ENCODE assay signal across 21 cellular contexts in the genomic region with DNA sequence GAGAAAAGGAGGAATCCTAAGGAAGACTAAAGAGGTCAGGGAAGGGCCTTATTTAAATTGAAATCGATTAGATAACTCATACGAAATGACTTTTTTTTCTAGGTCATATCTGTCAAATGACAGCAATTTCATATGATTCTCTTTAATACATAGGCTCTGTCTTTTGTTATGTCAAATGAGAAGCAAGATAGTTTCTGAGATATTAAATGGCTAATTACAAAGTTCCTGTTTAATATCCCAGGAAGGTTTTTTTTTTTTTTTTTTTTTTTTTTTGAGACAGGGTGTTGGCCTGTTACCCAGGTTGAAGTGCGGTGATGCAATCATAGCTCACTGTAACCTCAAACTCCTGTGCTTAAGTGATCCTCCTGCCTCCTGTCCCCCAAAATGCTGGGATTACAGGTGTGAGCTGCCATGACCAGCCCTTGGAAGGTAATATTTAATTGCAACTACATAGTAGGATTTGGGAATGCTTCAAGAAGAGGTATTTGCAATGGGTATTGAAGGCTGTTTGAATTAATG. TPM values are rescaled to one million over a fixed set of nuclear protein-coding genes. Genes with fewer than 3 reads are reported as not detected.
DNase-seq lines count a peak whose midpoint lies in the region; ATAC-seq, FAIRE-seq and TF ChIP-seq lines count a peak whose summit lies in the region.
"Had no signal": no experiment of that assay in that cellular context is flagged by ENCODE, and none has a peak within 500 bp of the region (broad histone marks: within the 10 kb centered on the region; RNA-seq: fewer than 3 reads in every experiment).

No MANE protein-coding gene starts in this region.

- H3K4me3 ChIP-seq in body of pancreas, result no peak overlapping the region
- no peak overlapping the region for H3K4me3 ChIP-seq in hepatocyte
- no peak overlapping the region for H3K4me3 ChIP-seq in small intestine (ENCODE audit: low read depth in 1 of 2, low read length in 2 of 2)
- H3K4me3 ChIP-seq: MG63 had no signal

- no peaks in the 10 kb centered on the region for H3K9me3 ChIP-seq in T-helper 17 cell (ENCODE audit: control insufficient read depth, low read length, poor library complexity, severe bottlenecking)
- H3K9me3 ChIP-seq in body of pancreas, result no peaks in the 10 kb centered on the region
- no peaks in the 10 kb centered on the region for H3K9me3 ChIP-seq in hepatocyte (ENCODE audit: low read depth)
- H3K9me3 ChIP-seq in small intestine (ENCODE audit: control insufficient read depth, low read depth), result no peaks in the 10 kb centered on the region
- H3K9me3 ChIP-seq: MG63, SK-N-SH had no signal

- H3K4me1 ChIP-seq in body of pancreas (peaks cover 27% of the 10 kb centered on the region), hepatocyte (ENCODE audit: insufficient read depth) (peaks cover 20% of the 10 kb centered on the region), small intestine (ENCODE audit: control insufficient read depth in 2 of 2, insufficient read depth in 1 of 2, low read depth in 1 of 2, low read length in 1 of 2) (peaks cover 0 to 5% of the 10 kb centered on the region in 2 donors)

- H3K4me3 Mint-ChIP-seq in T-helper 17 cell, result no peak overlapping the region
- no peak overlapping the region for H3K4me3 Mint-ChIP-seq in WTC11
- H3K4me3 Mint-ChIP-seq: CD14-positive monocyte, H9, IgD-negative memory B cell had no signal

- H3K27ac ChIP-seq in body of pancreas, result peak overlapping the region in 3 of 4 donors; percentile 64 to 69 (median 66)
- H3K27ac ChIP-seq in hepatocyte, result peak overlapping the region; percentile 54
- no peak overlapping the region for H3K27ac ChIP-seq in small intestine (ENCODE audit: low read depth in 1 of 2, low read length in 1 of 2)
- H3K27ac ChIP-seq: HL-60 had no signal

- H3K27ac Mint-ChIP-seq in T-helper 17 cell (peak overlapping the region; percentile 71), WTC11 (no peak overlapping the region)
- H3K27ac Mint-ChIP-seq: CD14-positive monocyte, H9 had no signal

- intact Hi-C loops in body of pancreas (cut with DNase I), result no loop called here

- H4K20me1 ChIP-seq in hepatocyte (ENCODE audit: insufficient read depth, poor library complexity, severe bottlenecking), result no peaks in the 10 kb centered on the region

- TF ChIP-seq CTCF in body of pancreas (IDR thresholded peaks at IDR 0.05), result no peak
- TF ChIP-seq CTCF in hepatocyte (IDR thresholded peaks at IDR 0.05; ENCODE audit: poor library complexity), result no peak
- no peak for TF ChIP-seq CTCF in WTC11 (IDR thresholded peaks at IDR 0.05)

- peaks cover 17% of the 10 kb centered on the region for H3K9me3 Mint-ChIP-seq in WTC11
- H3K9me3 Mint-ChIP-seq: IgD-negative memory B cell had no signal

- H3K36me3 ChIP-seq in body of pancreas (replicated peaks in 1 of 2; ENCODE audit: insufficient read depth in 1 of 2, low read depth in 2 of 2) (no peaks in the 10 kb centered on the region), hepatocyte (replicated peaks; ENCODE audit: insufficient read depth, low read depth) (no peaks in the 10 kb centered on the region), small intestine (ENCODE audit: control insufficient read depth in 2 of 2, insufficient read depth in 2 of 2, low read length in 2 of 2) (no peaks in the 10 kb centered on the region)
- H3K36me3 ChIP-seq: MG63 had no signal

- CTCF ChIA-PET in WTC11 (lab: Charles Lee), result no interaction called here

- H3K27me3 Mint-ChIP-seq in T-helper 17 cell, result no peaks in the 10 kb centered on the region
- H3K27me3 Mint-ChIP-seq in WTC11 (ENCODE audit: low read depth), result no peaks in the 10 kb centered on the region; the same call in 1 of the 2 replicates
- H3K27me3 Mint-ChIP-seq: IgD-negative memory B cell had no signal

- no peak for FAIRE-seq in small intestine (lab: Jason Lieb, UNC)
- FAIRE-seq: G401.6, RCC 7860 had no signal

- ATAC-seq in T-helper 17 cell (no peak), body of pancreas (peak; percentile 43), WTC11 (no peak)

- TF ChIP-seq POLR2A in body of pancreas (IDR thresholded peaks at IDR 0.05), result no peak

- H3K9me2 ChIP-seq in hepatocyte (replicated peaks; ENCODE audit: insufficient read depth), result no peaks in the 10 kb centered on the region
- H3K9me2 ChIP-seq: SK-N-SH had no signal

- H3K79me2 ChIP-seq in hepatocyte, result no peaks in the 10 kb centered on the region

- H3K4me1 Mint-ChIP-seq in T-helper 17 cell (no peaks in the 10 kb centered on the region), WTC11 (no peaks in the 10 kb centered on the region)
- H3K4me1 Mint-ChIP-seq: CD14-positive monocyte, H9, IgD-negative memory B cell had no signal

- H3K36me3 Mint-ChIP-seq in T-helper 17 cell (ENCODE audit: low read depth), result peaks cover 2% of the 10 kb centered on the region
- peaks cover 12% of the 10 kb centered on the region for H3K36me3 Mint-ChIP-seq in WTC11
- H3K36me3 Mint-ChIP-seq: CD14-positive monocyte had no signal

- 65 to 69% methylated on average over 3 of the region's 3 CpGs for WGBS in body of pancreas, 2 donors
- 86% methylated on average over 3 of the region's 3 CpGs for WGBS in hepatocyte (ENCODE audit: low lambda C conversion rate, missing lambda C conversion rate)
- 22 to 76% (median 52%) methylated on average over 3 of the region's 3 CpGs for WGBS in small intestine, 3 donors

- no peak overlapping the region for H2AFZ ChIP-seq in hepatocyte

- DNase-seq in T-helper 17 cell (no peak), body of pancreas (peak; percentile 10 to 24 (median 20)), hepatocyte (ENCODE audit: low spot score) (no peak), small intestine (peak; percentile 62), pons (ENCODE audit: low spot score) (no peak), NCI-H2107 (lab: John Stamatoyannopoulos, UW) (no peak), WTC11 (ENCODE audit: low spot score) (no peak)
- DNase-seq: AML-193, H9, Kasumi-1, MG63, NCI-H1092 treated with DMSO at 0.1 percent for 48 hours, NCI-H2029 treated with DMSO at 0.1 percent for 48 hours, NCI-H510A treated with DMSO at 0.1 percent for 48 hours, SHP77, SK-N-SH had no signal

- H3K4me2 ChIP-seq in hepatocyte, result peak overlapping the region; percentile 16
- H3K4me2 ChIP-seq: SK-N-SH had no signal

- POLR2A ChIA-PET in WTC11 (lab: Charles Lee), result no interaction called here

- H3K27me3 ChIP-seq in body of pancreas (no peaks in the 10 kb centered on the region), hepatocyte (no peaks in the 10 kb centered on the region), small intestine (ENCODE audit: control insufficient read depth in 2 of 2, insufficient read depth in 2 of 2, low read length in 2 of 2) (no peaks in the 10 kb centered on the region)
- H3K27me3 ChIP-seq: MG63 had no signal

TF ChIP-seq in WTC11, 78 proteins besides CTCF, POLR2A, EP300 and RAD21 (continues in another document):
- TF ChIP-seq, protein P1, sequence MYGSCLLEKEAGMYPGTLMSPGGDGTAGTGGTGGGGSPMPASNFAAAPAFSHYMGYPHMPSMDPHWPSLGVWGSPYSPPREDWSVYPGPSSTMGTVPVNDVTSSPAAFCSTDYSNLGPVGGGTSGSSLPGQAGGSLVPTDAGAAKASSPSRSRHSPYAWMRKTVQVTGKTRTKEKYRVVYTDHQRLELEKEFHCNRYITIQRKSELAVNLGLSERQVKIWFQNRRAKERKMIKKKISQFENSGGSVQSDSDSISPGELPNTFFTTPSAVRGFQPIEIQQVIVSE (CRISPR knock-in tag; IDR thresholded peaks at IDR 0.05; ENCODE audit: borderline replicate concordance), result no peak
- TF ChIP-seq, protein P2, sequence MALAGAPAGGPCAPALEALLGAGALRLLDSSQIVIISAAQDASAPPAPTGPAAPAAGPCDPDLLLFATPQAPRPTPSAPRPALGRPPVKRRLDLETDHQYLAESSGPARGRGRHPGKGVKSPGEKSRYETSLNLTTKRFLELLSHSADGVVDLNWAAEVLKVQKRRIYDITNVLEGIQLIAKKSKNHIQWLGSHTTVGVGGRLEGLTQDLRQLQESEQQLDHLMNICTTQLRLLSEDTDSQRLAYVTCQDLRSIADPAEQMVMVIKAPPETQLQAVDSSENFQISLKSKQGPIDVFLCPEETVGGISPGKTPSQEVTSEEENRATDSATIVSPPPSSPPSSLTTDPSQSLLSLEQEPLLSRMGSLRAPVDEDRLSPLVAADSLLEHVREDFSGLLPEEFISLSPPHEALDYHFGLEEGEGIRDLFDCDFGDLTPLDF (CRISPR knock-in tag; IDR thresholded peaks at IDR 0.05), result no peak
- TF ChIP-seq EMX1 (CRISPR knock-in tag; IDR thresholded peaks at IDR 0.05), result no peak
- no peak for TF ChIP-seq IRF2 (CRISPR knock-in tag; IDR thresholded peaks at IDR 0.05; ENCODE audit: borderline replicate concordance, low read depth)

RNA-seq across cellular contexts. Expression of a gene that starts 48.0 kb away (rescaled TPM):
- total RNA-seq in T-helper 17 cell, result 10 to 100 TPM; 28.4 to 42.3 TPM
- total RNA-seq in body of pancreas, result 10 to 100 TPM; 27.4 to 28.5 TPM
- total RNA-seq in hepatocyte, result 72.3 and 80.8 TPM in 2 replicates
- 23.0 and 25.7 TPM in 2 replicates for polyA plus RNA-seq in hepatocyte
- 10 to 100 TPM; 13.5 to 21.7 (median 17.8) TPM for polyA plus RNA-seq in small intestine
- 54.4 to 55.4 TPM (median 54.5 TPM) in 3 replicates for total RNA-seq in WTC11 (2021)

RNA-seq across cellular contexts. Expression of a gene that starts 48.4 kb away (rescaled TPM):
- total RNA-seq in T-helper 17 cell (10 to 100 TPM; 57.2 to 58.7 TPM), body of pancreas (10 to 100 TPM; 16.2 to 44.4 TPM), hepatocyte (57.0 and 59.4 TPM in 2 replicates), WTC11 (2021) (6.8 to 9.0 TPM (median 8.0 TPM) in 3 replicates)
- polyA plus RNA-seq in hepatocyte (35.3 and 39.5 TPM in 2 replicates), small intestine (10 to 100 TPM; 22.0 to 41.8 (median 23.5) TPM)

Comparison
In these comparisons a context has a peak if more than half of its experiments do, and no peak if none do; other contexts are left out.
1. DNase-seq: peak in body of pancreas (4 of 4) and small intestine (single experiment); none in T-helper 17 cell (0 of 3), hepatocyte (single experiment), pons (single experiment), NCI-H2107 (single experiment) and WTC11 (single experiment).
2. H3K27ac ChIP-seq: peak in body of pancreas (3 of 4) and hepatocyte (single experiment); none in small intestine (0 of 2).